In the genomic region with DNA sequence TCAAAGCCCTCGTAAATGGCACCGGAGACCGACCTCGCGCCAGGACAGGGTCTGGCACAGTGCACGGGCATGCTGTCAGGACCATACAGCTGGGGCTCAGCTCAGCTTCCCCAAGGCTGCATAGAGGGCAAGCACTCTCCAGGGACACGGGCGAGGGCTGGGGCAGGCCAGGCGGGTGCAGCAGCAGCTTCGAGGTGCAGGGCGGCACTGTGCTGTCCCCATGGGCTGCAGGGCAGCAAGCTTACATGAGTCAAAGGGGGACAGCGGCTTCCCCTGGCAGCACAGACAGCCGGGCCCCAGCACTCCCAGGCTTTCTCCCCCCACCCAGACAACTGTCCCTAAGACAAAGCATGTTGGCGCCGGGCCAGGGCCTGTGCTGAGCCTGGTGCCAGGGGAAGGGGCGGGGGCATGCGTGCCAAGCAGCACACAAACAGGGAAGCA, we compare ENCODE assay signal across 14 cellular contexts. TPM values are rescaled to one million over a fixed set of nuclear protein-coding genes. Genes with fewer than 3 reads are reported as not detected.
DNase-seq lines count a peak whose midpoint lies in the region; TF ChIP-seq lines count a peak whose summit lies in the region.
"Had no signal": no experiment of that assay in that cellular context is flagged by ENCODE, and none has a peak within 500 bp of the region (broad histone marks: within the 10 kb centered on the region; RNA-seq: fewer than 3 reads in every experiment).

No MANE protein-coding gene starts in this region.

- H3K4me1 Mint-ChIP-seq in neural crest cell = peaks cover 54% of the 10 kb centered on the region

- CTCF ChIA-PET in A673 (lab: Charles Lee) = no interaction called here

- no TSS peak for BruUV-seq in A673 (replicated peaks; lab: Mats Ljungman, UMichigan)

- no peaks in the 10 kb centered on the region for H3K9me3 ChIP-seq in A673 (ENCODE audit: low read depth, low read length, poor library complexity, severe bottlenecking)
- H3K9me3 ChIP-seq in stomach = no peaks in the 10 kb centered on the region

- H3K27ac Mint-ChIP-seq in neural crest cell (ENCODE audit: unreplicated experiment) = peak overlapping the region; percentile 45
- H3K27ac Mint-ChIP-seq: stimulated activated effector memory CD8-positive, alpha-beta T cell treated with anti-CD3 and anti-CD28 coated beads, Interleukin-12 subunit alpha, Interleukin-12 subunit beta, amount 100 ng/mL, for 72 hours had no signal

- peaks cover 18% of the 10 kb centered on the region for H3K4me1 ChIP-seq in A673 (ENCODE audit: insufficient read depth, low read length, poor library complexity, severe bottlenecking)
- peaks cover 0 to 28% (median 13%) of the 10 kb centered on the region in 4 donors for H3K4me1 ChIP-seq in stomach

- H3K27me3 Mint-ChIP-seq in neural crest cell (ENCODE audit: low read depth) = no peaks in the 10 kb centered on the region

- POLR2A ChIA-PET in A673 (lab: Charles Lee; ENCODE audit: low non-redundant PET) = no interaction called here

- H3K9me3 Mint-ChIP-seq in neural crest cell = no peaks in the 10 kb centered on the region
- H3K9me3 Mint-ChIP-seq: stimulated activated effector memory CD8-positive, alpha-beta T cell treated with anti-CD3 and anti-CD28 coated beads, Interleukin-12 subunit alpha, Interleukin-12 subunit beta, amount 100 ng/mL, for 72 hours had no signal

- peak; percentile 20 for DNase-seq in A673 (ENCODE audit: low spot score)
- peak; percentile 69 for DNase-seq in D341Med (ENCODE audit: low spot score)
- DNase-seq in neural crest cell (ENCODE audit: low read depth, low spot score) = no peak
- no peak for DNase-seq in NCI-H2227 treated with DMSO at 0.1 percent for 48 hours (lab: John Stamatoyannopoulos, UW)
- no peak for DNase-seq in stomach
- DNase-seq in activated CD4-positive, alpha-beta T cell treated with anti-CD3 and anti-CD28 coated beads for 1 hour = no peak
- DNase-seq in stimulated activated CD4-positive, alpha-beta T cell treated with anti-CD3 and anti-CD28 coated beads, Interleukin-4, amount 100 ng/mL, for 24 hours = no peak
- DNase-seq: activated CD4-positive, CD25-positive, alpha-beta regulatory T cell; activated T-cell treated with anti-CD3 and anti-CD28 coated beads for 4 hours; cortex of kidney; mesenchymal stem cell; stimulated activated CD4-positive, alpha-beta T cell treated with anti-CD3 and anti-CD28 coated beads, Interleukin-2, amount 100 ng/mL, for 48 hours had no signal

- H3K4me3 ChIP-seq in A673 (ENCODE audit: low read depth, low read length, poor library complexity, severe bottlenecking) (no peak overlapping the region), stomach (no peak overlapping the region)

- intact Hi-C loops in A673 (cut with micrococcal nuclease; ENCODE audit: unreplicated experiment) = no loop called here
- intact Hi-C loops in stomach (cut with DNase I; ENCODE audit: low total_unique reads) = no loop called here

- H3K27me3 ChIP-seq in A673 (replicated peaks; ENCODE audit: insufficient read depth, low read depth, low read length, poor library complexity) (no peaks in the 10 kb centered on the region), stomach (no peaks in the 10 kb centered on the region)

- H3K4me3 Mint-ChIP-seq in neural crest cell = peak overlapping the region; percentile 31
- H3K4me3 Mint-ChIP-seq: stimulated activated effector memory CD8-positive, alpha-beta T cell treated with anti-CD3 and anti-CD28 coated beads, Interleukin-12 subunit alpha, Interleukin-12 subunit beta, amount 100 ng/mL, for 72 hours had no signal

- H3K36me3 ChIP-seq in A673 (ENCODE audit: insufficient read depth, low read length, poor library complexity, severe bottlenecking) (no peaks in the 10 kb centered on the region), stomach (peaks cover 11 to 83% (median 55%) of the 10 kb centered on the region in 4 donors)

- TF ChIP-seq EP300 in stomach (IDR thresholded peaks at IDR 0.05) = no peak

- H3K27ac ChIP-seq in A673 (ENCODE audit: low read depth, low read length, poor library complexity, severe bottlenecking) (no peak overlapping the region), angular gyrus (ENCODE audit: low read depth, low read length) (peak overlapping the region; percentile 34), stomach (no peak overlapping the region)

- peaks cover 7% of the 10 kb centered on the region for H3K36me3 Mint-ChIP-seq in neural crest cell (ENCODE audit: low read depth)
- H3K36me3 Mint-ChIP-seq: stimulated activated effector memory CD8-positive, alpha-beta T cell treated with anti-CD3 and anti-CD28 coated beads, Interleukin-12 subunit alpha, Interleukin-12 subunit beta, amount 100 ng/mL, for 72 hours had no signal

- TF ChIP-seq CTCF in A673 (conservative IDR thresholded peaks at IDR 0.05; ENCODE audit: low read depth, low read length) (no peak), neural crest cell (conservative IDR thresholded peaks at IDR 0.05) (no peak), stomach (IDR thresholded peaks at IDR 0.05) (no peak)

- TF ChIP-seq POLR2A in stomach (IDR thresholded peaks at IDR 0.05) = no peak

- WGBS in stomach, 5 donors = 74 to 84% (median 82%) methylated on average over 7 to 17 of the region's 17 CpGs

RNA-seq across cellular contexts. Expression of gene PSMG4, which starts 25.7 kb away (rescaled TPM):
- total RNA-seq in A673 (2021) (34.4 and 40.8 TPM in 2 replicates), neural crest cell (26.3 and 27.9 TPM in 2 replicates), stomach (10 to 100 TPM in 2 of 5 donors, 1 to 10 TPM in 3; 4.0 to 92.7 (median 7.8) TPM)
- polyA plus RNA-seq in stomach = 10 to 100 TPM; 36.2 to 48.4 (median 39.4) TPM

RNA-seq across cellular contexts. Expression of gene TUBB2B, which starts 57.0 kb away (rescaled TPM):
- 144 and 158 TPM in 2 replicates for total RNA-seq in A673 (2021)
- 655 and 665 TPM in 2 replicates for total RNA-seq in neural crest cell
- 10 to 100 TPM in 1 of 5 donors, 1 to 10 TPM in 2, not detected in 2; 1.4 to 31.4 (median 4.6) TPM for total RNA-seq in stomach
- 1 to 10 TPM; 3.7 to 5.2 (median 4.1) TPM for polyA plus RNA-seq in stomach

Comparison
In these comparisons a context has a peak if more than half of its experiments do, and no peak if none do; other contexts are left out.
1. DNase-seq: peak in A673 (single experiment) and D341Med (single experiment); none in neural crest cell (single experiment), NCI-H2227 treated with DMSO at 0.1 percent for 48 hours (single experiment), stomach (single experiment), activated CD4-positive, alpha-beta T cell treated with anti-CD3 and anti-CD28 coated beads for 1 hour (single experiment) and stimulated activated CD4-positive, alpha-beta T cell treated with anti-CD3 and anti-CD28 coated beads, Interleukin-4, amount 100 ng/mL, for 24 hours (single experiment).